8 cellular contexts compared by ENCODE assay signal in the genomic region with DNA sequence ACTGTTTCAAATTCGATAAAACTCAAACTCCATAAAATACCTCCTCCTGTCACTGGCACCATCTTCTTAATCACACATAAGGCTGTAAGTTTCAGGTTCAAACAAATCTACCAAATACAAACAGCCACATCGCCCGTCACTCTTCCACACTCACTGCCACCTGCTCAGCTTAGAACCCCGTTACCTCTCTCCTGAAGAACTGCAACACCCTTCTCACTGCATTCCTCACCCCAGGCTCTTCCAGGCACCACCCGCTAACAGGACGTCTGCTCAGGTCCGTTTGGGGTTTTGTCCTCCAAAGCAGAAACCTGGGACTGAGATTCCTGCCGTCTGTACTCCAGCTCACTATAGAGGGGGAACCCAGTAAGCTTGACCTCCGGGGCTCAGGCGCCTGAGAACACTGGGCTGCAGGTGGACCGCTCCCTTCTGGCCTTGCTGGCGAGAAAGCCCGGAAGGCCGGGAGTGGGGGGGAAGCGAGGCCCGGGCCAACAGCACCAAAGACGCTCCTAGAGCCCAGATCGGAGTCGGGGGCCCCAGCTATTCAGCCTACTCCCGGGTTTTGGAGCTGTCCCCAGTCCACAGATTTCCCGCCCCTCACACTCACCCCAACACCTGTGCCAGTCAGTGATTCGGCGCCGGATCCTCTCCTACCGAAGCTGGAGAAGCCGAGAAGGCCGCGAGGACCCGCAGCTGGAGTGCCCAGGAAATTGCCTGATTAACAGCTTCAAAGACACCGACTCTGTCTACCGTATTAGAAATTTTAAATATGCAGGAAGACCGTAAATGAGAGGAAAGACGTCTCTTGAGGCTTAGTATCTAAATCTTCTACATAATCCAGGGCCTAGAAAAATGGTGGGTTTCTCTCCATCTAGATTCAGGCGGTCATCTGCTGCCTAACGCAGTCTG. TPM values are rescaled to one million over a fixed set of nuclear protein-coding genes. Genes with fewer than 3 reads are reported as not detected.
DNase-seq lines count a peak whose midpoint lies in the region; ATAC-seq and TF ChIP-seq lines count a peak whose summit lies in the region.

A gene with protein sequence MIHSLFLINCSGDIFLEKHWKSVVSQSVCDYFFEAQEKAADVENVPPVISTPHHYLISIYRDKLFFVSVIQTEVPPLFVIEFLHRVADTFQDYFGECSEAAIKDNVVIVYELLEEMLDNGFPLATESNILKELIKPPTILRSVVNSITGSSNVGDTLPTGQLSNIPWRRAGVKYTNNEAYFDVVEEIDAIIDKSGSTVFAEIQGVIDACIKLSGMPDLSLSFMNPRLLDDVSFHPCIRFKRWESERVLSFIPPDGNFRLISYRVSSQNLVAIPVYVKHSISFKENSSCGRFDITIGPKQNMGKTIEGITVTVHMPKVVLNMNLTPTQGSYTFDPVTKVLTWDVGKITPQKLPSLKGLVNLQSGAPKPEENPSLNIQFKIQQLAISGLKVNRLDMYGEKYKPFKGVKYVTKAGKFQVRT (minus strand): TSS at position 678 of the 906 bp plus-strand sequence. CDS start 12,449 bp downstream, outside the sequence.

- H3K36me3 ChIP-seq in KOPT-K1 (ENCODE audit: insufficient read depth, low read length) (peaks cover 23% of the 10 kb centered on the region; the same call in 1 of the 2 replicates), spleen (peaks cover 0 to 27% (median 4%) of the 10 kb centered on the region in 6 donors)

- intact Hi-C loops in spleen (cut with DNase I; ENCODE audit: low total_unique reads), result no loop called here

- in situ Hi-C loops in astrocyte of the cerebellum (cut with HindIII; ENCODE audit: low sequenced_read_pairs), result no loop called here

- peaks cover 27 to 90% (median 68%) of the 10 kb centered on the region in 6 donors for H3K4me1 ChIP-seq in spleen

- H3K27ac ChIP-seq in KOPT-K1 (ENCODE audit: low read depth, low read length, poor library complexity, severe bottlenecking) (peak within 1 kb of the TSS; percentile 86), spleen (peak within 1 kb of the TSS; percentile 89 to 96 (median 94))

- H3K27me3 ChIP-seq in spleen (replicated peaks in 1 of 7), result no peaks in the 10 kb centered on the region

- DNase-seq in GM04504 (ENCODE audit: low read depth) (peak; percentile 26), T-helper 22 cell (ENCODE audit: low read depth) (peak; percentile 82), astrocyte of the cerebellum (ENCODE audit: low read depth) (no peak), spleen (peak; percentile 96), medulla oblongata (ENCODE audit: extremely low spot score) (no peak)

- no peak for TF ChIP-seq POLR2A in spleen (IDR thresholded peaks at IDR 0.05)

- TF ChIP-seq CTCF in astrocyte of the cerebellum (IDR thresholded peaks at IDR 0.05; ENCODE audit: low read depth, low read length, missing control alignments), result no peak
- TF ChIP-seq CTCF in spleen (IDR thresholded peaks at IDR 0.05 in 8 of 11, conservative IDR thresholded peaks at IDR 0.05 in 3 of 11), result no peak

- H3K9me3 ChIP-seq in KOPT-K1 (ENCODE audit: insufficient read depth, low read length, poor library complexity, severe bottlenecking) (no peaks in the 10 kb centered on the region), iPS-18c (ENCODE audit: control insufficient read depth, insufficient read depth, low read length) (no peaks in the 10 kb centered on the region), spleen (no peaks in the 10 kb centered on the region)

- 0 to 2% (median 0%) methylated on average over 29 to 35 of the region's 35 CpGs for WGBS in spleen, 5 donors

- H3K4me3 ChIP-seq in astrocyte of the cerebellum (ENCODE audit: low read depth, low read length) (peak within 1 kb of the TSS; percentile 95), iPS-18c (ENCODE audit: insufficient read depth, low read depth, low read length) (peak within 1 kb of the TSS; percentile 93), spleen (peak within 1 kb of the TSS; percentile 76 to 98 (median 92))

- ATAC-seq in GM21737 (IDR thresholded peaks at IDR 0.05; ENCODE audit: unreplicated experiment), result peak; percentile 38

RNA-seq across cellular contexts. Expression of the gene that starts here (rescaled TPM):
- total RNA-seq in spleen, result 10 to 100 TPM; 31.6 to 39.5 (median 34.3) TPM
- polyA plus RNA-seq in spleen, result 10 to 100 TPM in 1 of 3 donors, 1 to 10 TPM in 2; 7.3 to 13.0 (median 9.1) TPM

Comparison
In these comparisons a context has a peak if more than half of its experiments do, and no peak if none do; other contexts are left out.
1. DNase-seq: peak in GM04504 (single experiment), T-helper 22 cell (single experiment) and spleen (single experiment); none in astrocyte of the cerebellum (single experiment) and medulla oblongata (single experiment).
2. Peak in every context shown above with its lines, with median percentiles within 50 percentile points of each other: H3K4me3 ChIP-seq.